In the genomic region with DNA sequence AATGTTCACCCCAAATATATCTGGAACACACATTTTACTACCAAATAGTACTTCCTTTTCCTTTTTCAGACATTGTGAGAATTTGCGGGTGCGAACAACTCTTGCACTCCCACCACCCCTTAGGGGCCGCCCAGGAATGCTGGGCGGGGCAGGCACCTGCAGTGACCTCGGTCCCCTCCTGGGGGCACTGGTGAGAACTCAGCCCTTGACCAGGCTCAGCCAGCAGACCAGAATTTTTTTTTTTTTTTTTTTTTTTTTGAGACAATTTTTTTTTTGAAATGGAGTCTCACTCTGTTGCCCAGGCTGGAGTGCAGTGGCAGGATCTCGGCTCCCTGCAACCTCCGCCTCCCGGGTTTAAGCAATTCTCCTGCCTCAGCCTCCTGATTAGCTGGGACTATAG, we compare ENCODE assay signal across 10 cellular contexts.
DNase-seq lines count a peak whose midpoint lies in the region; ATAC-seq and TF ChIP-seq lines count a peak whose summit lies in the region.
"Had no signal": no experiment of that assay in that cellular context is flagged by ENCODE, and none has a peak within 500 bp of the region (broad histone marks: within the 10 kb centered on the region; RNA-seq: fewer than 3 reads in every experiment).

No MANE protein-coding gene starts in this region.

- H3K27me3 Mint-ChIP-seq in activated T-helper 1 cell treated with anti-CD3 and anti-CD28 coated beads, Interleukin-12 subunit alpha, Interleukin-12 subunit beta, Interleukin-2, Interleukin-4 antibody, amounts not matched to agents 30 ng/mL and 10 ng/mL and 1 ng/mL, durations not matched to agents 14 hours and 24 hours and 36 hours (ENCODE audit: insufficient read depth), result peaks cover 3% of the 10 kb centered on the region

- H3K4me1 Mint-ChIP-seq in activated T-helper 1 cell treated with anti-CD3 and anti-CD28 coated beads, Interleukin-12 subunit alpha, Interleukin-12 subunit beta, Interleukin-2, Interleukin-4 antibody, amounts not matched to agents 30 ng/mL and 10 ng/mL and 1 ng/mL, durations not matched to agents 14 hours and 24 hours and 36 hours (ENCODE audit: low read depth), result no peaks in the 10 kb centered on the region

- DNase-seq in AG04450 (ENCODE audit: low read depth, low spot score) (no peak), GM12864 (ENCODE audit: low read depth) (no peak), SK-MEL-5 (ENCODE audit: low read depth, low spot score) (peak; percentile 65), iPS-NIHi11 (ENCODE audit: low spot score) (peak; percentile 82), cortex of kidney (lab: John Stamatoyannopoulos, UW) (no peak), NCI-H2196 (lab: John Stamatoyannopoulos, UW; ENCODE audit: unreplicated experiment) (no peak)
- no peak for DNase-seq in activated T-helper 1 cell treated with anti-CD3 and anti-CD28 coated beads, Interleukin-12 subunit alpha, Interleukin-12 subunit beta, Interleukin-2, Interleukin-4 antibody, amounts not matched to agents 30 ng/mL and 10 ng/mL and 1 ng/mL, durations not matched to agents 14 hours and 24 hours and 36 hours (ENCODE audit: low spot score)
- DNase-seq: activated naive CD4-positive, alpha-beta T cell treated with anti-CD3 and anti-CD28 coated beads, Interleukin-2, amount 50 U/mL, for 16 hours; NCI-H1105 treated with DMSO at 0.1 percent for 48 hours had no signal

- no peak overlapping the region for H3K27ac Mint-ChIP-seq in activated T-helper 1 cell treated with anti-CD3 and anti-CD28 coated beads, Interleukin-12 subunit alpha, Interleukin-12 subunit beta, Interleukin-2, Interleukin-4 antibody, amounts not matched to agents 30 ng/mL and 10 ng/mL and 1 ng/mL, durations not matched to agents 14 hours and 24 hours and 36 hours

- no peak for ATAC-seq in GM18520 (IDR thresholded peaks at IDR 0.05; ENCODE audit: unreplicated experiment)

- CTCF ChIA-PET in AG04450 (lab: Charles Lee), result no interaction called here

- no peaks in the 10 kb centered on the region for H3K36me3 Mint-ChIP-seq in activated T-helper 1 cell treated with anti-CD3 and anti-CD28 coated beads, Interleukin-12 subunit alpha, Interleukin-12 subunit beta, Interleukin-2, Interleukin-4 antibody, amounts not matched to agents 30 ng/mL and 10 ng/mL and 1 ng/mL, durations not matched to agents 14 hours and 24 hours and 36 hours (ENCODE audit: low read depth)

- peaks cover 9% of the 10 kb centered on the region for H3K27me3 ChIP-seq in AG04450 (ENCODE audit: control insufficient read depth, insufficient read depth, low read length)

- H3K27ac ChIP-seq in AG04450 (ENCODE audit: low read depth, low read length), result no peak overlapping the region

- no peak overlapping the region for H3K4me3 ChIP-seq in AG04450 (ENCODE audit: low read depth, low read length)
- no peak overlapping the region for H3K4me3 ChIP-seq in GM12864 (ENCODE audit: low read depth, low read length)

- in situ Hi-C loops in SK-MEL-5 (cut with HindIII; ENCODE audit: low pct_unique_long_range_greater_than_20kb, low sequenced_read_pairs), result no loop called here

- H3K9me3 ChIP-seq in AG04450 (ENCODE audit: control insufficient read depth, insufficient read depth, low read length), result no peaks in the 10 kb centered on the region

- H3K9me3 Mint-ChIP-seq in activated T-helper 1 cell treated with anti-CD3 and anti-CD28 coated beads, Interleukin-12 subunit alpha, Interleukin-12 subunit beta, Interleukin-2, Interleukin-4 antibody, amounts not matched to agents 30 ng/mL and 10 ng/mL and 1 ng/mL, durations not matched to agents 14 hours and 24 hours and 36 hours, result no peaks in the 10 kb centered on the region

- POLR2A ChIA-PET in AG04450 (lab: Yijun Ruan, JAX), result no interaction called here

- TF ChIP-seq CTCF in AG04450 (IDR thresholded peaks at IDR 0.05; ENCODE audit: low read depth, low read length) (peak; percentile 48), GM12864 (IDR thresholded peaks at IDR 0.05; ENCODE audit: low read depth, low read length, missing control alignments) (peak; percentile 64)

- no peak overlapping the region for H3K4me3 Mint-ChIP-seq in activated T-helper 1 cell treated with anti-CD3 and anti-CD28 coated beads, Interleukin-12 subunit alpha, Interleukin-12 subunit beta, Interleukin-2, Interleukin-4 antibody, amounts not matched to agents 30 ng/mL and 10 ng/mL and 1 ng/mL, durations not matched to agents 14 hours and 24 hours and 36 hours

- intact Hi-C loops in activated T-helper 1 cell treated with anti-CD3 and anti-CD28 coated beads, Interleukin-12 subunit alpha, Interleukin-12 subunit beta, Interleukin-2, Interleukin-4 antibody, amounts not matched to agents 30 ng/mL and 10 ng/mL and 1 ng/mL, durations not matched to agents 14 hours and 24 hours and 36 hours (cut with micrococcal nuclease), result no loop called here

Comparison
In these comparisons a context has a peak if more than half of its experiments do, and no peak if none do; other contexts are left out.
1. DNase-seq: peak in SK-MEL-5 (single experiment) and iPS-NIHi11 (single experiment); none in AG04450 (single experiment), GM12864 (single experiment), cortex of kidney (single experiment), activated T-helper 1 cell treated with anti-CD3 and anti-CD28 coated beads, Interleukin-12 subunit alpha, Interleukin-12 subunit beta, Interleukin-2, Interleukin-4 antibody, amounts not matched to agents 30 ng/mL and 10 ng/mL and 1 ng/mL, durations not matched to agents 14 hours and 24 hours and 36 hours (single experiment) and NCI-H2196 (single experiment).